19 cellular contexts compared by ENCODE assay signal in the genomic region with DNA sequence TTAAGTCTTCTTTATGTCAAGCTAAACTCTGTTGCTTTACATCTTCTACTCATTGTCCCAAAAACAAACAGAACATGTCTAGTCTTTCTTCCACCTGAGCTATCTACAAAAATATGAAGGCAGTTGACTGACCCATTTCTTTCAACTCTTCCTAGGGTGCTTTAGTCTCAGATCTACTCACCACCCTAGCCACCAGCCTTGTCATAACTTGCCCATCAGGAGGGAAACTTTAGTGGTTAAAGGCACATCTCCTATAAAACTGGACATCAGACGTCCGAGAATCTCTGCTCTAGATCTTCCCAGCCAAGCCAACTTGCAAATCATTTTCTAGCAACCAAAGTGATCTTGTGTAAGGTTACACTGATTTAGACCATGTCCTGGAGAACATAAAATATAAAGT.
DNase-seq lines count a peak whose midpoint lies in the region; ATAC-seq and TF ChIP-seq lines count a peak whose summit lies in the region.
"Had no signal": no experiment of that assay in that cellular context is flagged by ENCODE, and none has a peak within 500 bp of the region (broad histone marks: within the 10 kb centered on the region; RNA-seq: fewer than 3 reads in every experiment).

No MANE protein-coding gene starts in this region.

- no peaks in the 10 kb centered on the region for H3K36me3 Mint-ChIP-seq in endodermal cell (ENCODE audit: low read depth)
- H3K36me3 Mint-ChIP-seq: CD8-positive, alpha-beta T cell had no signal

- H3K4me3 ChIP-seq in mammary epithelial cell (replicated peaks in 1 of 3; ENCODE audit: insufficient read depth in 1 of 3, low read depth in 2 of 3, low read length in 3 of 3) (no peak overlapping the region), breast epithelium (no peak overlapping the region), endodermal cell (ENCODE audit: low read length) (no peak overlapping the region)
- H3K4me3 ChIP-seq: A549; BLaER1 treated with 17β-estradiol and CSF1 and Interleukin-3, amounts not matched to agents 10 nM and 100 nM had no signal

- H3K9me3 ChIP-seq in mammary epithelial cell (replicated peaks; ENCODE audit: insufficient read depth, low read length) (no peaks in the 10 kb centered on the region), breast epithelium (no peaks in the 10 kb centered on the region), endodermal cell (ENCODE audit: control insufficient read depth, low read length) (no peaks in the 10 kb centered on the region)
- H3K9me3 ChIP-seq: A549, Caco-2 had no signal

- no peak for TF ChIP-seq POLR2A in breast epithelium (IDR thresholded peaks at IDR 0.05)

- ATAC-seq in foreskin keratinocyte (no peak), HG02970 (IDR thresholded peaks at IDR 0.05; ENCODE audit: low FRiP score, unreplicated experiment) (no peak)
- ATAC-seq: A549; CD8-positive, alpha-beta T cell had no signal

- BruUV-seq in mammary epithelial cell (replicated peaks; lab: Mats Ljungman, UMichigan) = no TSS peak

- H3K4me1 ChIP-seq in mammary epithelial cell (ENCODE audit: insufficient read depth, low read length) = peaks cover 9% of the 10 kb centered on the region
- H3K4me1 ChIP-seq in breast epithelium = no peaks in the 10 kb centered on the region
- H3K4me1 ChIP-seq in endodermal cell (ENCODE audit: control insufficient read depth, insufficient read depth, low read length) = no peaks in the 10 kb centered on the region
- peaks cover 6% of the 10 kb centered on the region for H3K4me1 ChIP-seq in foreskin keratinocyte
- H3K4me1 ChIP-seq: A549, Caco-2 had no signal

- intact Hi-C loops in mammary epithelial cell (cut with micrococcal nuclease) (loop anchor here (5.0 kb wide), 1 partner anchor 69 kb away; no protein-coding TSS in a partner anchor), breast epithelium (cut with DNase I; ENCODE audit: low total_unique reads) (no loop called here)

- no peaks in the 10 kb centered on the region for H3K79me2 ChIP-seq in mammary epithelial cell (ENCODE audit: insufficient read depth, low read length)

- TF ChIP-seq CTCF in mammary epithelial cell (conservative IDR thresholded peaks at IDR 0.05 in 1 of 2, IDR thresholded peaks at IDR 0.05 in 1 of 2; ENCODE audit: extremely low read depth in 1 of 2, insufficient read depth in 1 of 2, low read depth in 1 of 2, low read length in 2 of 2) (no peak), breast epithelium (IDR thresholded peaks at IDR 0.05) (no peak), endodermal cell (conservative IDR thresholded peaks at IDR 0.05) (no peak), foreskin keratinocyte (conservative IDR thresholded peaks at IDR 0.05) (no peak)

- no peaks in the 10 kb centered on the region for H3K9me3 Mint-ChIP-seq in endodermal cell
- H3K9me3 Mint-ChIP-seq: CD4-positive, alpha-beta T cell had no signal

- H3K9ac ChIP-seq in mammary epithelial cell (ENCODE audit: insufficient read depth, low read length) = no peak overlapping the region
- H3K9ac ChIP-seq in endodermal cell (ENCODE audit: extremely low read depth, low read length, poor library complexity, severe bottlenecking) = no peak overlapping the region
- H3K9ac ChIP-seq: BLaER1 treated with 17β-estradiol and CSF1 and Interleukin-3, amounts not matched to agents 10 nM and 100 nM had no signal

- H4K20me1 ChIP-seq in mammary epithelial cell (ENCODE audit: insufficient read depth, low read length) = no peaks in the 10 kb centered on the region
- H4K20me1 ChIP-seq: BLaER1 treated with 17β-estradiol and CSF1 and Interleukin-3, amounts not matched to agents 10 nM and 100 nM had no signal

- no peaks in the 10 kb centered on the region for H3K27me3 ChIP-seq in mammary epithelial cell (ENCODE audit: insufficient read depth, low read length)
- no peaks in the 10 kb centered on the region for H3K27me3 ChIP-seq in breast epithelium
- H3K27me3 ChIP-seq in endodermal cell (ENCODE audit: control insufficient read depth, insufficient read depth, low read length, poor library complexity, severe bottlenecking) = peaks cover 7% of the 10 kb centered on the region
- H3K27me3 ChIP-seq in foreskin keratinocyte = no peaks in the 10 kb centered on the region
- H3K27me3 ChIP-seq: BLaER1 treated with 17β-estradiol and CSF1 and Interleukin-3, amounts not matched to agents 10 nM and 100 nM had no signal

- H3K27me3 Mint-ChIP-seq in endodermal cell (ENCODE audit: insufficient read depth) = no peaks in the 10 kb centered on the region
- H3K27me3 Mint-ChIP-seq: B cell; CD4-positive, alpha-beta T cell had no signal

- CTCF ChIA-PET in mammary epithelial cell (lab: Charles Lee; ENCODE audit: low non-redundant PET) = interaction anchor here (0.6 kb wide), 1 partner anchor 89 kb away, joined by 4 read pairs; no protein-coding TSS in a partner anchor

- in situ Hi-C loops in mammary epithelial cell (cut with MboI; ENCODE audit: low sequenced_read_pairs in 2 of 2) = loop anchor here in 1 of 2 donors (25.0 kb wide), 1 partner anchor 1189 kb away; no protein-coding TSS in a partner anchor

- H3K27ac ChIP-seq in mammary epithelial cell (ENCODE audit: insufficient read depth, low read depth, low read length) = no peak overlapping the region
- no peak overlapping the region for H3K27ac ChIP-seq in breast epithelium
- H3K27ac ChIP-seq in endodermal cell (ENCODE audit: low read depth, low read length) = no peak overlapping the region
- H3K27ac ChIP-seq in foreskin keratinocyte = no peak overlapping the region
- H3K27ac ChIP-seq: 22Rv1, A549, C4-2B had no signal

- 43% methylated on average over 2 of the region's 2 CpGs for WGBS in mammary epithelial cell (ENCODE audit: low coverage, missing lambda C conversion rate)
- WGBS in endodermal cell (ENCODE audit: insufficient coverage in 1 of 2, insufficient read length in 1 of 2), 2 experiments = 69 to 100% methylated on average over 1 to 2 of the region's 2 CpGs

- H2AFZ ChIP-seq in mammary epithelial cell (ENCODE audit: low read depth, low read length) = peak overlapping the region; percentile 23

- H3K4me1 Mint-ChIP-seq in endodermal cell = peaks cover 2% of the 10 kb centered on the region
- H3K4me1 Mint-ChIP-seq: B cell had no signal

- dilution Hi-C loops in mammary epithelial cell (cut with HindIII; ENCODE audit: low sequenced_read_pairs) = no loop called here

- H3K36me3 ChIP-seq in mammary epithelial cell (ENCODE audit: insufficient read depth, low read length) = no peaks in the 10 kb centered on the region
- no peaks in the 10 kb centered on the region for H3K36me3 ChIP-seq in breast epithelium
- no peaks in the 10 kb centered on the region for H3K36me3 ChIP-seq in endodermal cell (ENCODE audit: control insufficient read depth, insufficient read depth, low read length)
- H3K36me3 ChIP-seq: BLaER1 treated with 17β-estradiol and CSF1 and Interleukin-3, amounts not matched to agents 10 nM and 100 nM had no signal

- no peak overlapping the region for H3K27ac Mint-ChIP-seq in endodermal cell
- H3K27ac Mint-ChIP-seq: B cell; CD4-positive, alpha-beta T cell; CD8-positive, alpha-beta T cell had no signal

- H3K4me2 ChIP-seq in mammary epithelial cell (ENCODE audit: insufficient read depth, low read depth, low read length) = peak overlapping the region; percentile 18
- H3K4me2 ChIP-seq: A549 had no signal

- peak; percentile 84 for DNase-seq in mammary epithelial cell
- no peak for DNase-seq in breast epithelium (ENCODE audit: low spot score in 2 of 2)
- DNase-seq in endodermal cell = peak; percentile 10
- DNase-seq in foreskin keratinocyte = peak; percentile 43 to 71
- DNase-seq in NCI-H82 (lab: John Stamatoyannopoulos, UW) = no peak
- no peak for DNase-seq in DMS153 treated with DMSO at 0.1 percent for 48 hours (lab: John Stamatoyannopoulos, UW; ENCODE audit: unreplicated experiment)
- DNase-seq: AML-193; Caco-2; Calu3; CD4-positive, alpha-beta T cell; CD8-positive, alpha-beta T cell; DMS79 treated with DMSO at 0.1 percent for 48 hours; GF-D8 had no signal

- no peak overlapping the region for H3K4me3 Mint-ChIP-seq in endodermal cell
- H3K4me3 Mint-ChIP-seq: B cell; CD4-positive, alpha-beta T cell; CD8-positive, alpha-beta T cell had no signal

Comparison
In these comparisons a context has a peak if more than half of its experiments do, and no peak if none do; other contexts are left out.
1. DNase-seq: peak in mammary epithelial cell (single experiment), endodermal cell (single experiment) and foreskin keratinocyte (2 of 2); none in breast epithelium (0 of 2), NCI-H82 (single experiment) and DMS153 treated with DMSO at 0.1 percent for 48 hours (single experiment).